Comparison of ENCODE assay signal across 35 cellular contexts in the genomic region with DNA sequence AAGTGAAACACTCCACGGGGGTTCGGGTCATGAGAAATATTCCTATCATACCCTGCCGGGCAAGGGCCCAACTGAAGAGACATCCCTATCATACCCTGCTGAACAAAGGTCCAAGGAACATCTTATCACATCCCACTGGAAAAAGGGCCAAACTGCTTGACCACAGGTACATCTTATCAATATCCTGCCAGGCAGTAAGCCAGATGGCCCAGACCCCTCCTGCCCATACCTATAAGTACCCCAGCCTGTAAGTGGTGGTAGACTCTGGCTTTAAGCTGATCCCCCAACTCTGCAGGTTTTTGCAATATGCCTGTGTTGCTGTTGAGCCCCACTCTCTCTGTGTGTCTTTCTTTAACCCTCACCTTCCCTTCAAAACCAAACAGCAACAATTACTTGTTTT. TPM values are rescaled to one million over a fixed set of nuclear protein-coding genes. Genes with fewer than 3 reads are reported as not detected.
"Had no signal": no experiment of that assay in that cellular context is flagged by ENCODE, and none has a peak within 500 bp of the region (broad histone marks: within the 10 kb centered on the region; RNA-seq: fewer than 3 reads in every experiment).

No MANE protein-coding gene starts in this region.

- H3K27me3 ChIP-seq: MG63 had no signal

- DNase-seq: Karpas-422, Kasumi-1, MG63, MM.1S, MV-4-11, NCI-H1048, NCI-H1092, NCI-H1092 treated with DMSO at 0.1 percent for 48 hours, NCI-H1105, NCI-H1105 treated with DMSO at 0.1 percent for 48 hours, NCI-H1417, NCI-H1417 treated with DMSO at 0.1 percent for 48 hours, NCI-H1436, NCI-H1436 treated with DMSO at 0.1 percent for 48 hours, NCI-H146, NCI-H1694, NCI-H1694 treated with DMSO at 0.1 percent for 48 hours, NCI-H187, NCI-H187 treated with DMSO at 0.1 percent for 48 hours, NCI-H1930, NCI-H2029, NCI-H2029 treated with DMSO at 0.1 percent for 48 hours, NCI-H2081, NCI-H2081 treated with DMSO at 0.1 percent for 48 hours, NCI-H2107, NCI-H2171, NCI-H2171 treated with DMSO at 0.1 percent for 48 hours, NCI-H2227 treated with DMSO at 0.1 percent for 48 hours, NCI-H226, NCI-H345, NCI-H446, NCI-H446 treated with DMSO at 0.1 percent for 48 hours, NCI-H510A, NCI-H510A treated with DMSO at 0.1 percent for 48 hours had no signal

- H3K4me3 ChIP-seq: MG63 had no signal

- H3K36me3 ChIP-seq: MG63 had no signal

RNA-seq across cellular contexts. Expression of gene ZNF334, which starts 51.6 kb away (rescaled TPM):
- total RNA-seq: MCF 10A had no signal
